In the genomic region with DNA sequence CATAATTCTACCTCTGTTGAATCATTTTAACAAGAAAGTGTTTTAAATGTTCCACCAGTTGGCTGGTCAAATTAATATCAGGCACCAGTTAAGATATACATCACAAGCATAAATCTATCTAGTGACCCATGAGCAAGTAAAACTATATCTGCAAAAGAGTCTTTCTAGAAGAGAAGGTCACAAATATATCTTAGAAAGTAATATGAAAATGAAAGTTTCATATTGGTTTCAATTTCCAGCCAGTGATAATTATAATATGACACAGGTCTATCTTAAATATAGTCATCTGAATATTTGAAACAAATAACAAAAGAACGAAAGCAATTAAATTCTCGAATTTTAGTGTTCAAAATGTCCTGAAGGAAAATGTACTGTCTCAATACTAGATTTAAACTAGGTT, we compare ENCODE assay signal across 22 cellular contexts.
A peak's percentile ranks its signal among the peaks of the same experiment; 100 is the strongest.
DNase-seq lines count a peak whose midpoint lies in the region; ATAC-seq and FAIRE-seq lines count a peak whose summit lies in the region.
"Had no signal": no experiment of that assay in that cellular context is flagged by ENCODE, and none has a peak within 500 bp of the region (broad histone marks: within the 10 kb centered on the region; RNA-seq: fewer than 3 reads in every experiment).

No MANE protein-coding gene starts in this region.

- H3K9me3 Mint-ChIP-seq in activated T-cell treated with anti-CD3 and anti-CD28 coated beads, Interleukin-2, amount 50 U/mL, for 4 hours, result no peaks in the 10 kb centered on the region

- H3K4me3 Mint-ChIP-seq in activated T-cell treated with anti-CD3 and anti-CD28 coated beads, Interleukin-2, amount 50 U/mL, for 4 hours, result no peak overlapping the region
- H3K4me3 Mint-ChIP-seq: CD14-positive monocyte; CD4-positive, alpha-beta memory T cell; CD4-positive, CD25-positive, alpha-beta regulatory T cell; CD8-positive, alpha-beta memory T cell had no signal

- H3K4me1 Mint-ChIP-seq in activated T-cell treated with anti-CD3 and anti-CD28 coated beads, Interleukin-2, amount 50 U/mL, for 4 hours (ENCODE audit: low read depth), result no peaks in the 10 kb centered on the region
- H3K4me1 Mint-ChIP-seq: CD14-positive monocyte; CD4-positive, alpha-beta memory T cell; CD4-positive, CD25-positive, alpha-beta regulatory T cell; CD8-positive, alpha-beta memory T cell had no signal

- FAIRE-seq in GM19239 (lab: Jason Lieb, UNC), result peak; percentile 11
- FAIRE-seq: A204.1, D721Med, G401.6, GM12892, GM18507 had no signal

- no peaks in the 10 kb centered on the region for H3K36me3 Mint-ChIP-seq in activated T-cell treated with anti-CD3 and anti-CD28 coated beads, Interleukin-2, amount 50 U/mL, for 4 hours (ENCODE audit: insufficient read depth)
- H3K36me3 Mint-ChIP-seq: CD14-positive monocyte; CD4-positive, alpha-beta memory T cell; CD4-positive, CD25-positive, alpha-beta regulatory T cell; CD8-positive, alpha-beta memory T cell had no signal

- peak; percentile 43 for ATAC-seq in HG03175 (IDR thresholded peaks at IDR 0.05; ENCODE audit: unreplicated experiment)
- no peak for ATAC-seq in activated T-cell treated with anti-CD3 and anti-CD28 coated beads, Interleukin-2, amount 50 U/mL, for 4 hours

- no peak for DNase-seq in GM19239 (ENCODE audit: insufficient read length, low spot score)
- DNase-seq in activated T-cell treated with anti-CD3 and anti-CD28 coated beads, Interleukin-2, amount 50 U/mL, for 4 hours, result no peak
- no peak for DNase-seq in activated CD4-positive, CD25-positive, alpha-beta regulatory T cell treated with anti-CD3 and anti-CD28 coated beads, Interleukin-2, amount 50 U/mL, for 72 hours
- DNase-seq in NCI-H187 (lab: John Stamatoyannopoulos, UW), result no peak
- DNase-seq: 8988T; ACHN; BE2C; C1 segment of cervical spinal cord; Calu3; CD4-positive, alpha-beta memory T cell; CD4-positive, CD25-positive, alpha-beta regulatory T cell; CD8-positive, alpha-beta memory T cell; COR-L47; DMS79 treated with DMSO at 0.1 percent for 48 hours; GF-D8 had no signal

- no peaks in the 10 kb centered on the region for H3K27me3 Mint-ChIP-seq in activated T-cell treated with anti-CD3 and anti-CD28 coated beads, Interleukin-2, amount 50 U/mL, for 4 hours (ENCODE audit: low read depth)
- H3K27me3 Mint-ChIP-seq: CD4-positive, alpha-beta memory T cell; CD4-positive, CD25-positive, alpha-beta regulatory T cell; CD8-positive, alpha-beta memory T cell had no signal
